Comparison of ENCODE assay signal across 29 cellular contexts in genomic region chr3:160860346-160860745, GRCh38.
"Had no signal": no experiment of that assay in that cellular context is flagged by ENCODE, and none has a peak within 500 bp of the region (broad histone marks: within the 10 kb centered on the region; RNA-seq: fewer than 3 reads in every experiment).

No MANE protein-coding gene starts in this region.

- DNase-seq: activated B cell treated with CpG ODN at 0.5 μM for 24 hours; activated CD4-positive, alpha-beta T cell treated with anti-CD3 and anti-CD28 coated beads for 36 hours; activated CD4-positive, alpha-beta T cell treated with anti-CD3 and anti-CD28 coated beads, Interleukin-2, amount 50 U/mL, for 4 hours; activated CD8-positive, alpha-beta memory T cell treated with anti-CD3 and anti-CD28 coated beads for 24 hours; activated CD8-positive, alpha-beta memory T cell treated with anti-CD3 and anti-CD28 coated beads, Interleukin-2, amount 50 U/mL, for 4 hours; activated T-cell treated with anti-CD3 and anti-CD28 coated beads, Interleukin-2, amount 50 U/mL, for 24 hours; aorta; brain microvascular endothelial cell; central memory CD4-positive, alpha-beta T cell; colonic mucosa; dorsolateral prefrontal cortex; effector memory CD8-positive, alpha-beta T cell; hippocampal formation; kidney glomerular epithelial cell; left ventricle myocardium inferior; naive thymus-derived CD8-positive, alpha-beta T cell; retina; sigmoid colon; stimulated activated CD4-positive, alpha-beta T cell treated with anti-CD3 and anti-CD28 coated beads, Interleukin-2, amount 100 ng/mL, for 48 hours; stimulated activated CD8-positive, alpha-beta memory T cell treated with anti-CD3 and anti-CD28 coated beads, Interleukin-4, amount 100 ng/mL, for 48 hours; stimulated activated naive B cell treated with anti-CD40 and anti-IgM and Interleukin-4, amounts not matched to agents 10 μg/mL and 1 μg/mL and 100 μg/mL, for 72 hours had no signal

- H3K27me3 Mint-ChIP-seq: activated B cell treated with CpG ODN at 0.5 μM for 24 hours; activated CD4-positive, alpha-beta T cell treated with anti-CD3 and anti-CD28 coated beads for 36 hours; activated T-helper 17 cell treated with anti-CD3 and anti-CD28 coated beads, Interleukin-2, amount 50 U/mL, for 72 hours; effector memory CD8-positive, alpha-beta T cell; progenitor cell of endocrine pancreas; stimulated activated naive B cell treated with anti-CD40 and anti-IgM and Interleukin-4, amounts not matched to agents 10 μg/mL and 1 μg/mL and 100 μg/mL, for 72 hours; type B pancreatic cell had no signal

- H3K4me3 Mint-ChIP-seq: activated B cell treated with CpG ODN at 0.5 μM for 24 hours; activated CD4-positive, alpha-beta T cell treated with anti-CD3 and anti-CD28 coated beads for 36 hours; activated T-cell treated with anti-CD3 and anti-CD28 coated beads, Interleukin-2, amount 50 U/mL, for 24 hours; activated T-helper 17 cell treated with anti-CD3 and anti-CD28 coated beads, Interleukin-2, amount 50 U/mL, for 72 hours; effector memory CD8-positive, alpha-beta T cell; mesothelial cell of epicardium; naive thymus-derived CD8-positive, alpha-beta T cell; stimulated activated naive B cell treated with anti-CD40 and anti-IgM and Interleukin-4, amounts not matched to agents 10 μg/mL and 1 μg/mL and 100 μg/mL, for 72 hours; T-helper 2 cell treated with Interferon-gamma antibody and Interleukin-4, amounts not matched to agents 5 μg/mL and 100 μg/mL, for 36 hours; type B pancreatic cell had no signal

- H3K27ac Mint-ChIP-seq: activated B cell treated with CpG ODN at 0.5 μM for 24 hours; activated CD4-positive, alpha-beta T cell treated with anti-CD3 and anti-CD28 coated beads for 36 hours; activated naive CD4-positive, alpha-beta T cell treated with anti-CD3 and anti-CD28 coated beads, Interleukin-2, amount 50 U/mL, for 72 hours; activated T-cell treated with anti-CD3 and anti-CD28 coated beads, Interleukin-2, amount 50 U/mL, for 24 hours; activated T-helper 17 cell treated with anti-CD3 and anti-CD28 coated beads, Interleukin-2, amount 50 U/mL, for 72 hours; effector memory CD8-positive, alpha-beta T cell; mesothelial cell of epicardium; naive thymus-derived CD8-positive, alpha-beta T cell; stimulated activated naive B cell treated with anti-CD40 and anti-IgM and Interleukin-4, amounts not matched to agents 10 μg/mL and 1 μg/mL and 100 μg/mL, for 72 hours; T-helper 2 cell treated with Interferon-gamma antibody and Interleukin-4, amounts not matched to agents 5 μg/mL and 100 μg/mL, for 36 hours; type B pancreatic cell had no signal

- H3K9me3 Mint-ChIP-seq: activated B cell treated with CpG ODN at 0.5 μM for 24 hours; activated naive CD4-positive, alpha-beta T cell treated with anti-CD3 and anti-CD28 coated beads, Interleukin-2, amount 50 U/mL, for 72 hours; activated T-cell treated with anti-CD3 and anti-CD28 coated beads, Interleukin-2, amount 50 U/mL, for 24 hours; activated T-helper 17 cell treated with anti-CD3 and anti-CD28 coated beads, Interleukin-2, amount 50 U/mL, for 72 hours; effector memory CD8-positive, alpha-beta T cell; naive thymus-derived CD8-positive, alpha-beta T cell; T-helper 2 cell treated with Interferon-gamma antibody and Interleukin-4, amounts not matched to agents 5 μg/mL and 100 μg/mL, for 36 hours; type B pancreatic cell had no signal

- FAIRE-seq: endothelial cell of umbilical vein, frontal cortex had no signal

- H3K4me1 Mint-ChIP-seq: activated B cell treated with CpG ODN at 0.5 μM for 24 hours; activated CD4-positive, alpha-beta T cell treated with anti-CD3 and anti-CD28 coated beads for 36 hours; activated T-helper 17 cell treated with anti-CD3 and anti-CD28 coated beads, Interleukin-2, amount 50 U/mL, for 72 hours; naive thymus-derived CD8-positive, alpha-beta T cell; stimulated activated naive B cell treated with anti-CD40 and anti-IgM and Interleukin-4, amounts not matched to agents 10 μg/mL and 1 μg/mL and 100 μg/mL, for 72 hours had no signal

- H3K36me3 Mint-ChIP-seq: activated naive CD4-positive, alpha-beta T cell treated with anti-CD3 and anti-CD28 coated beads, Interleukin-2, amount 50 U/mL, for 72 hours; mesothelial cell of epicardium; naive thymus-derived CD8-positive, alpha-beta T cell; stimulated activated naive B cell treated with anti-CD40 and anti-IgM and Interleukin-4, amounts not matched to agents 10 μg/mL and 1 μg/mL and 100 μg/mL, for 72 hours; type B pancreatic cell had no signal
